Comparison of ENCODE assay signal across 21 cellular contexts in genomic region chr11:17813391-17814059, GRCh38.
DNase-seq lines count a peak whose midpoint lies in the region; ATAC-seq and TF ChIP-seq lines count a peak whose summit lies in the region.
"Had no signal": no experiment of that assay in that cellular context is flagged by ENCODE, and none has a peak within 500 bp of the region (broad histone marks: within the 10 kb centered on the region; RNA-seq: fewer than 3 reads in every experiment).

No MANE protein-coding gene starts in this region.

- CTCF ChIA-PET in Panc1 (lab: Charles Lee) = interaction anchor here (1.1 kb wide), 1 partner anchor 83 kb away, joined by 4 read pairs; no protein-coding TSS in a partner anchor
- CTCF ChIA-PET in MCF 10A (lab: Yijun Ruan, JAX) = interaction anchor here (0.6 to 2.6 kb wide), 10 partner anchors 9 to 1466 kb away, joined by 3 to 11 read pairs (median 4); no protein-coding TSS in a partner anchor
- CTCF ChIA-PET in activated naive CD4-positive, alpha-beta T cell treated with anti-CD3 and anti-CD28 coated beads, Interleukin-2, amount 10 ng/mL, durations not matched to agents 7 days and 5 days (lab: Charles Lee) = no interaction called here

- no peak overlapping the region for H3K27ac Mint-ChIP-seq in MCF 10A (ENCODE audit: low read depth, unreplicated experiment)
- peak overlapping the region; percentile 30 for H3K27ac Mint-ChIP-seq in type B pancreatic cell
- no peak overlapping the region for H3K27ac Mint-ChIP-seq in activated naive CD4-positive, alpha-beta T cell treated with anti-CD3 and anti-CD28 coated beads, Interleukin-2, amount 10 ng/mL, durations not matched to agents 7 days and 5 days
- H3K27ac Mint-ChIP-seq: activated naive CD4-positive, alpha-beta T cell treated with anti-CD3 and anti-CD28 coated beads, Interleukin-2, amount 50 U/mL, for 72 hours; HFFc6; naive thymus-derived CD8-positive, alpha-beta T cell had no signal

- TF ChIP-seq CTCF in Panc1 (IDR thresholded peaks at IDR 0.05) (no peak), MCF 10A (IDR thresholded peaks at IDR 0.05; ENCODE audit: unreplicated experiment) (no peak), type B pancreatic cell (conservative IDR thresholded peaks at IDR 0.05) (no peak)

- H3K9me3 Mint-ChIP-seq in MCF 10A (ENCODE audit: unreplicated experiment) (no peaks in the 10 kb centered on the region), type B pancreatic cell (no peaks in the 10 kb centered on the region)
- no peaks in the 10 kb centered on the region for H3K9me3 Mint-ChIP-seq in activated naive CD4-positive, alpha-beta T cell treated with anti-CD3 and anti-CD28 coated beads, Interleukin-2, amount 10 ng/mL, durations not matched to agents 7 days and 5 days
- H3K9me3 Mint-ChIP-seq: activated naive CD4-positive, alpha-beta T cell treated with anti-CD3 and anti-CD28 coated beads, Interleukin-2, amount 50 U/mL, for 72 hours; activated T-cell treated with anti-CD3 and anti-CD28 coated beads, Interleukin-2, amount 50 U/mL, for 4 hours; HFFc6 had no signal

- in situ Hi-C loops in Panc1 (cut with HindIII; ENCODE audit: low pct_unique_long_range_greater_than_20kb, low sequenced_read_pairs) = no loop called here

- DNase-seq in Panc1 (ENCODE audit: low read depth, low spot score) = no peak
- DNase-seq in MCF 10A (ENCODE audit: unreplicated experiment) = peak; percentile 48
- DNase-seq in left kidney (ENCODE audit: low read depth, low spot score) = peak; percentile 78
- DNase-seq in type B pancreatic cell (ENCODE audit: extremely low spot score, unreplicated experiment) = no peak
- DNase-seq in KG1 (lab: John Stamatoyannopoulos, UW) = no peak
- no peak for DNase-seq in activated naive CD4-positive, alpha-beta T cell treated with anti-CD3 and anti-CD28 coated beads, Interleukin-2, amount 10 ng/mL, durations not matched to agents 7 days and 5 days
- no peak for DNase-seq in NCI-H345 (lab: John Stamatoyannopoulos, UW)
- DNase-seq: activated CD4-positive, alpha-beta T cell treated with anti-CD3 and anti-CD28 coated beads, Interleukin-2, amount 50 U/mL, for 4 hours; activated T-cell treated with anti-CD3 and anti-CD28 coated beads, Interleukin-2, amount 50 U/mL, for 4 hours; BE2C; Calu3; esophagus squamous epithelium; GF-D8; glutamatergic neuron; HFFc6; naive thymus-derived CD8-positive, alpha-beta T cell; stimulated activated CD4-positive, alpha-beta T cell treated with anti-CD3 and anti-CD28 coated beads, Interleukin-12 subunit alpha, Interleukin-12 subunit beta, amount 100 ng/mL, for 4 hours; T-helper 1 cell; testis had no signal

- no peaks in the 10 kb centered on the region for H3K27me3 ChIP-seq in Panc1 (ENCODE audit: control insufficient read depth, insufficient read depth, low read length)
- H3K27me3 ChIP-seq: BE2C, esophagus squamous epithelium, testis had no signal

- no peaks in the 10 kb centered on the region for H3K36me3 ChIP-seq in Panc1 (ENCODE audit: control insufficient read depth, insufficient read depth, low read length)
- H3K36me3 ChIP-seq: BE2C, esophagus squamous epithelium had no signal

- H3K4me1 Mint-ChIP-seq in MCF 10A (ENCODE audit: insufficient read depth, unreplicated experiment) = peaks cover 15% of the 10 kb centered on the region
- peaks cover 33% of the 10 kb centered on the region for H3K4me1 Mint-ChIP-seq in type B pancreatic cell (ENCODE audit: unreplicated experiment)
- no peaks in the 10 kb centered on the region for H3K4me1 Mint-ChIP-seq in activated naive CD4-positive, alpha-beta T cell treated with anti-CD3 and anti-CD28 coated beads, Interleukin-2, amount 10 ng/mL, durations not matched to agents 7 days and 5 days

- H3K27me3 Mint-ChIP-seq in MCF 10A (ENCODE audit: insufficient read depth, unreplicated experiment) (no peaks in the 10 kb centered on the region), type B pancreatic cell (no peaks in the 10 kb centered on the region)
- no peaks in the 10 kb centered on the region for H3K27me3 Mint-ChIP-seq in activated naive CD4-positive, alpha-beta T cell treated with anti-CD3 and anti-CD28 coated beads, Interleukin-2, amount 10 ng/mL, durations not matched to agents 7 days and 5 days
- H3K27me3 Mint-ChIP-seq: naive thymus-derived CD8-positive, alpha-beta T cell had no signal

- peaks cover 19% of the 10 kb centered on the region for H3K4me1 ChIP-seq in Panc1 (ENCODE audit: control insufficient read depth, insufficient read depth, low read length)
- H3K4me1 ChIP-seq: BE2C had no signal

- no peak overlapping the region for H3K4me3 Mint-ChIP-seq in MCF 10A (ENCODE audit: unreplicated experiment)
- no peak overlapping the region for H3K4me3 Mint-ChIP-seq in type B pancreatic cell
- no peak overlapping the region for H3K4me3 Mint-ChIP-seq in activated naive CD4-positive, alpha-beta T cell treated with anti-CD3 and anti-CD28 coated beads, Interleukin-2, amount 10 ng/mL, durations not matched to agents 7 days and 5 days
- H3K4me3 Mint-ChIP-seq: activated T-cell treated with anti-CD3 and anti-CD28 coated beads, Interleukin-2, amount 50 U/mL, for 4 hours; HFFc6; naive thymus-derived CD8-positive, alpha-beta T cell had no signal

- intact Hi-C loops in Panc1 (cut with micrococcal nuclease; ENCODE audit: unreplicated experiment) (no loop called here), MCF 10A (cut with micrococcal nuclease) (no loop called here)

- no peak overlapping the region for H3K4me3 ChIP-seq in Panc1 (ENCODE audit: low read depth in 2 of 2, low read length in 2 of 2)
- H3K4me3 ChIP-seq: esophagus squamous epithelium, testis had no signal

- ATAC-seq in Panc1 (peak; percentile 56; the same call in 1 of the 2 replicates), GM18505 (IDR thresholded peaks at IDR 0.05; ENCODE audit: unreplicated experiment) (no peak)
- ATAC-seq: activated naive CD4-positive, alpha-beta T cell treated with anti-CD3 and anti-CD28 coated beads, Interleukin-2, amount 50 U/mL, for 72 hours; activated T-cell treated with anti-CD3 and anti-CD28 coated beads, Interleukin-2, amount 50 U/mL, for 4 hours; naive thymus-derived CD8-positive, alpha-beta T cell had no signal

- POLR2A ChIA-PET in Panc1 (lab: Charles Lee) = no interaction called here
- POLR2A ChIA-PET in MCF 10A (lab: Yijun Ruan, JAX) = interaction anchor here (0.7 to 1.3 kb wide), 8 partner anchors 12 to 1343 kb away, joined by 3 to 8 read pairs (median 3); no protein-coding TSS in a partner anchor

- BruUV-seq in Panc1 (replicated peaks; lab: Mats Ljungman, UMichigan) = no TSS peak
- no TSS peak for BruUV-seq in MCF 10A (replicated peaks; lab: Mats Ljungman, UMichigan)

- no peaks in the 10 kb centered on the region for H3K9me3 ChIP-seq in Panc1 (ENCODE audit: control insufficient read depth, insufficient read depth, low read depth, low read length)
- H3K9me3 ChIP-seq: BE2C, esophagus squamous epithelium, testis had no signal

- peak overlapping the region; percentile 67 for H3K27ac ChIP-seq in Panc1 (ENCODE audit: low read length)
- H3K27ac ChIP-seq: testis had no signal

- no peak for TF ChIP-seq POLR2A in GM18505 (IDR thresholded peaks at IDR 0.05; ENCODE audit: borderline replicate concordance, extremely low read depth, insufficient read depth, insufficient read length)

- H3K36me3 Mint-ChIP-seq in MCF 10A (ENCODE audit: insufficient read depth, unreplicated experiment) (no peaks in the 10 kb centered on the region), type B pancreatic cell (no peaks in the 10 kb centered on the region)
- no peaks in the 10 kb centered on the region for H3K36me3 Mint-ChIP-seq in activated naive CD4-positive, alpha-beta T cell treated with anti-CD3 and anti-CD28 coated beads, Interleukin-2, amount 10 ng/mL, durations not matched to agents 7 days and 5 days
- H3K36me3 Mint-ChIP-seq: activated naive CD4-positive, alpha-beta T cell treated with anti-CD3 and anti-CD28 coated beads, Interleukin-2, amount 50 U/mL, for 72 hours had no signal

Comparison
In these comparisons a context has a peak if more than half of its experiments do, and no peak if none do; other contexts are left out.
1. DNase-seq: peak in MCF 10A (single experiment) and left kidney (single experiment); none in Panc1 (single experiment), type B pancreatic cell (single experiment), KG1 (single experiment), activated naive CD4-positive, alpha-beta T cell treated with anti-CD3 and anti-CD28 coated beads, Interleukin-2, amount 10 ng/mL, durations not matched to agents 7 days and 5 days (single experiment) and NCI-H345 (single experiment).